ENCODE assay signal across 13 cellular contexts in the genomic region with DNA sequence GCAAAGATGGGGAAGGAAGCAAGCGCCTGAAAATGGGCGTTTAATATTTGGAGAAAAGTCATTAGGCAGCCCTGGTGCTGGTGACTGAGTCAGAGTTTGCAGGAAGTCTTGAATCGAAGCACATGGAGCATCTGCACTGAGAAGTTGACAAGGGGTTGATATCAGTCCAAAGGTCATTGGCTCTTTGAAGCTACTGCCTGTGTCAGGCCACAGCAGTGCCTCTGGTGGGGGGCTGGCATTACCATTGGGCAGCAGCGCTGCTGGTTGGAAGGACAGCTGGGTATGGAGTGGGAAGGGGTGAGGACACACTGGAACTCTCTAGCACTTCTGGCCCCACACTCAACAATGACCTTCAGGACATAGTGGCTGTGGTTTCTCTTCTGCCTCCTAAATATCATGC.
DNase-seq lines count a peak whose midpoint lies in the region; ATAC-seq and TF ChIP-seq lines count a peak whose summit lies in the region.
"Had no signal": no experiment of that assay in that cellular context is flagged by ENCODE, and none has a peak within 500 bp of the region (broad histone marks: within the 10 kb centered on the region; RNA-seq: fewer than 3 reads in every experiment).

No MANE protein-coding gene starts in this region.

- H3K27me3 ChIP-seq in BLaER1 treated with 17β-estradiol and CSF1 and Interleukin-3, amounts not matched to agents 10 nM and 100 nM, result no peaks in the 10 kb centered on the region
- H3K27me3 ChIP-seq in PC-3 (ENCODE audit: low read length), result no peaks in the 10 kb centered on the region

- H3K36me3 Mint-ChIP-seq in activated naive CD4-positive, alpha-beta T cell treated with anti-CD3 and anti-CD28 coated beads for 36 hours (ENCODE audit: low read depth), result no peaks in the 10 kb centered on the region

- no peak for TF ChIP-seq CTCF in PC-3 (conservative IDR thresholded peaks at IDR 0.05; ENCODE audit: low read depth, low read length)

- intact Hi-C loops in activated naive CD4-positive, alpha-beta T cell treated with anti-CD3 and anti-CD28 coated beads for 36 hours (cut with micrococcal nuclease), result loop anchor here (2.0 to 10.0 kb wide), 4 partner anchors 292 to 1060 kb away; no protein-coding TSS in a partner anchor
- intact Hi-C loops in PC-3 (cut with micrococcal nuclease), result loop anchor here (5.0 kb wide), 1 partner anchor 492 kb away; no protein-coding TSS in a partner anchor

- CTCF ChIA-PET in activated naive CD4-positive, alpha-beta T cell treated with anti-CD3 and anti-CD28 coated beads for 36 hours (lab: Charles Lee), result no interaction called here
- CTCF ChIA-PET in PC-3 (lab: Charles Lee), result no interaction called here

- peaks cover 3% of the 10 kb centered on the region for H3K27me3 Mint-ChIP-seq in activated naive CD4-positive, alpha-beta T cell treated with anti-CD3 and anti-CD28 coated beads for 36 hours (ENCODE audit: low read depth)

- H3K79me2 ChIP-seq in PC-3 (ENCODE audit: low read length), result no peaks in the 10 kb centered on the region

- peak overlapping the region; percentile 66 for H3K27ac Mint-ChIP-seq in activated naive CD4-positive, alpha-beta T cell treated with anti-CD3 and anti-CD28 coated beads for 36 hours
- H3K27ac Mint-ChIP-seq: GM23338 had no signal

- ATAC-seq in GM19397 (IDR thresholded peaks at IDR 0.05; ENCODE audit: unreplicated experiment), result peak; percentile 11
- peak; percentile 16 for ATAC-seq in HG03342 (IDR thresholded peaks at IDR 0.05; ENCODE audit: unreplicated experiment)
- no peak for ATAC-seq in HG02885 (IDR thresholded peaks at IDR 0.05; ENCODE audit: poor library complexity, unreplicated experiment)
- ATAC-seq in PC-3, result no peak
- ATAC-seq: GM23338 had no signal

- no peaks in the 10 kb centered on the region for H4K20me1 ChIP-seq in BLaER1 treated with 17β-estradiol and CSF1 and Interleukin-3, amounts not matched to agents 10 nM and 100 nM
- H4K20me1 ChIP-seq in PC-3 (ENCODE audit: low read length), result no peaks in the 10 kb centered on the region

- POLR2A ChIA-PET in PC-3 (lab: Charles Lee; ENCODE audit: unreplicated experiment), result no interaction called here

- peaks cover 15% of the 10 kb centered on the region for H3K9me3 Mint-ChIP-seq in activated naive CD4-positive, alpha-beta T cell treated with anti-CD3 and anti-CD28 coated beads for 36 hours
- H3K9me3 Mint-ChIP-seq: GM23338 had no signal

- H3K4me1 Mint-ChIP-seq in activated naive CD4-positive, alpha-beta T cell treated with anti-CD3 and anti-CD28 coated beads for 36 hours (ENCODE audit: low read depth), result peaks cover 34% of the 10 kb centered on the region
- H3K4me1 Mint-ChIP-seq: GM23338 had no signal

- peak overlapping the region in 4 of 11 experiments; percentile 23 to 55 (median 43); a peak in 6 of 22 replicates for H3K9ac ChIP-seq in BLaER1 treated with 17β-estradiol and CSF1 and Interleukin-3, amounts not matched to agents 10 nM and 100 nM
- no peak overlapping the region for H3K9ac ChIP-seq in PC-3 (ENCODE audit: low read length)
- H3K9ac ChIP-seq: SK-N-SH had no signal

- H3K4me3 ChIP-seq in BLaER1 treated with 17β-estradiol and CSF1 and Interleukin-3, amounts not matched to agents 10 nM and 100 nM, result 0 out of 20 replicates have a peak overlapping the region, but pooled peaks of 1 of the 10 experiments have one; percentile 1
- no peak overlapping the region for H3K4me3 ChIP-seq in PC-3 (ENCODE audit: low read length)
- H3K4me3 ChIP-seq: GM23338 had no signal

- H3K9me2 ChIP-seq in PC-3 (replicated peaks; ENCODE audit: low read length), result no peaks in the 10 kb centered on the region
- H3K9me2 ChIP-seq: SK-N-SH had no signal

- peak overlapping the region; percentile 69 to 78 (median 73) for H3K4me2 ChIP-seq in BLaER1 treated with 17β-estradiol and CSF1 and Interleukin-3, amounts not matched to agents 10 nM and 100 nM
- H3K4me2 ChIP-seq in PC-3 (ENCODE audit: low read length), result no peak overlapping the region
- H3K4me2 ChIP-seq: GM23338, SK-N-SH had no signal

- DNase-seq in activated naive CD4-positive, alpha-beta T cell treated with anti-CD3 and anti-CD28 coated beads for 36 hours, result no peak
- DNase-seq in NCI-H2029 (lab: John Stamatoyannopoulos, UW), result no peak
- no peak for DNase-seq in NCI-H2171 (lab: John Stamatoyannopoulos, UW)
- no peak for DNase-seq in PC-3
- DNase-seq: AML-193, foreskin fibroblast, NCI-H226, SK-N-SH had no signal

- no peak overlapping the region for H3K4me3 Mint-ChIP-seq in activated naive CD4-positive, alpha-beta T cell treated with anti-CD3 and anti-CD28 coated beads for 36 hours
- H3K4me3 Mint-ChIP-seq: GM23338 had no signal

- peaks cover 14 to 32% (median 21%) of the 10 kb centered on the region in 10 experiments for H3K4me1 ChIP-seq in BLaER1 treated with 17β-estradiol and CSF1 and Interleukin-3, amounts not matched to agents 10 nM and 100 nM
- peaks cover 4% of the 10 kb centered on the region for H3K4me1 ChIP-seq in PC-3 (ENCODE audit: insufficient read depth, low read length)

- H3F3A ChIP-seq in PC-3 (ENCODE audit: low read length, unreplicated experiment), result no peaks in the 10 kb centered on the region

- peak overlapping the region in 9 of 11 experiments; percentile 29 to 80 (median 53); a peak in 17 of 22 replicates for H3K27ac ChIP-seq in BLaER1 treated with 17β-estradiol and CSF1 and Interleukin-3, amounts not matched to agents 10 nM and 100 nM
- H3K27ac ChIP-seq in PC-3 (ENCODE audit: low read length), result no peak overlapping the region

- no peaks in the 10 kb centered on the region; a peak in 1 of 22 replicates for H3K36me3 ChIP-seq in BLaER1 treated with 17β-estradiol and CSF1 and Interleukin-3, amounts not matched to agents 10 nM and 100 nM
- H3K36me3 ChIP-seq in PC-3 (ENCODE audit: low read depth, low read length), result no peaks in the 10 kb centered on the region

- H3K9me3 ChIP-seq in BLaER1 treated with 17β-estradiol and CSF1 and Interleukin-3, amounts not matched to agents 10 nM and 100 nM (replicated peaks in 1 of 11), result peaks cover 15 to 32% (median 20%) of the 10 kb centered on the region in 11 experiments
- H3K9me3 ChIP-seq in PC-3 (ENCODE audit: low read length), result no peaks in the 10 kb centered on the region
- H3K9me3 ChIP-seq: SK-N-SH had no signal

- H2AFZ ChIP-seq in PC-3 (ENCODE audit: low read length), result no peak overlapping the region
- H2AFZ ChIP-seq: GM23338 had no signal

- BruUV-seq in PC-3 (replicated peaks; lab: Mats Ljungman, UMichigan), result no TSS peak

Comparison
In these comparisons a context has a peak if more than half of its experiments do, and no peak if none do; other contexts are left out.
1. ATAC-seq: peak in GM19397 (single experiment) and HG03342 (single experiment); none in HG02885 (single experiment) and PC-3 (single experiment).